Comparison of ENCODE assay signal across 1 cellular context in the genomic region with DNA sequence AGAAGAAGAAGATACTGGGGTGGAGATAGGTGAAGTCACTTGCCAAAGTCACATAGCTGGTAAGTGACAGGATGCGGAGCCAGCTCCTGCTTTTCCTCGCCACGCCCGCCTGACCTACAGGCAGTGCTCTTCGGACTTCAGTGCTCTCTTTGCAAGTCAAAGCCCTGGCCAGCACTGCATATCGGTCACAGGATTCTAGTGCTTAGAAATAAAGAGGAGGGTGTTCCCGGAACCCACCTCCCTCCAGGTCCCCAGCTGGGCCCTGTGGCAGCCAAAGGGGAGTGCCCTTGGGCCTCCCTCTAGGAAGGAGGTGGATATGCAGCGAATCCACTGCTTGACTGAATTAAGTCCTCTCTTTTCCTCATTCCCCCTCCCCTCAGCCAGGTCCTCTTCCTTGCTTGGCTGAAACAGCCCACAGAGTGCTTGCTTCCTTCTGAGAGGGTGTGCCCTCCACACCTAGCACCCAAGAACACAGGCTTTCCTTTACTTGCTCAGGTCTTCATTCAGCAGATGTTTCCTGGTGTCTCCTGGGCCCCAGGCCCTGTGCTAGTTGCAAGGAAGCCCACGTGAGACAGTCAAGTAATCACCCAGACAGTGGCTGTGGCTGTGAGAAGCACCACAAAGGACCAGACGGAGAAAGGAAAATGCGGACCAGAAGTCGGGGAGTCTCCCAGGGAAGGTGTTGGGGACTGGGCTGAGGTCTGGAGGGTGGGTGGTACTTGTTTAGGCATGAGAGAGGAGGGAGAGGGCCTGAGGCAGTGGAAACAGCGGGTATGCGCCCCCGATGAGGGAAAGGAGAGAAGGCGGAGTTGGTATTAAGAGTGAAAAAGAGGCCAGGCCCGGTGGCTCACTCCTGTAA.
TF ChIP-seq lines count a peak whose summit lies in the region.

No MANE protein-coding gene starts in this region.

TF ChIP-seq in GM23338, 12 proteins besides CTCF, POLR2A, EP300 and RAD21 (continued from another document):
- TF ChIP-seq, protein P1, sequence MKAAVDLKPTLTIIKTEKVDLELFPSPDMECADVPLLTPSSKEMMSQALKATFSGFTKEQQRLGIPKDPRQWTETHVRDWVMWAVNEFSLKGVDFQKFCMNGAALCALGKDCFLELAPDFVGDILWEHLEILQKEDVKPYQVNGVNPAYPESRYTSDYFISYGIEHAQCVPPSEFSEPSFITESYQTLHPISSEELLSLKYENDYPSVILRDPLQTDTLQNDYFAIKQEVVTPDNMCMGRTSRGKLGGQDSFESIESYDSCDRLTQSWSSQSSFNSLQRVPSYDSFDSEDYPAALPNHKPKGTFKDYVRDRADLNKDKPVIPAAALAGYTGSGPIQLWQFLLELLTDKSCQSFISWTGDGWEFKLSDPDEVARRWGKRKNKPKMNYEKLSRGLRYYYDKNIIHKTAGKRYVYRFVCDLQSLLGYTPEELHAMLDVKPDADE (IDR thresholded peaks at IDR 0.05) = no peak
- TF ChIP-seq STAT1 (IDR thresholded peaks at IDR 0.05; ENCODE audit: unreplicated experiment) (no peak), ZNF114 (CRISPR knock-in tag; IDR thresholded peaks at IDR 0.05) (no peak)
